12 cellular contexts compared by ENCODE assay signal in genomic region chr12:3186546-3187237, GRCh38.
DNase-seq lines count a peak whose midpoint lies in the region; ATAC-seq and TF ChIP-seq lines count a peak whose summit lies in the region.
"Had no signal": no experiment of that assay in that cellular context is flagged by ENCODE, and none has a peak within 500 bp of the region (broad histone marks: within the 10 kb centered on the region; RNA-seq: fewer than 3 reads in every experiment).

No MANE protein-coding gene starts in this region.

- POLR2A ChIA-PET in activated CD8-positive, alpha-beta T cell treated with anti-CD3 and anti-CD28 coated beads for 36 hours (lab: Charles Lee) = interaction anchor here (0.8 kb wide), 1 partner anchor 13 kb away, joined by 3 read pairs; no protein-coding TSS in a partner anchor
- POLR2A ChIA-PET in activated CD8-positive, alpha-beta T cell treated with anti-CD3 and anti-CD28 coated beads, Interleukin-2, amount 10 ng/mL, durations not matched to agents 7 days and 5 days (lab: Charles Lee) = no interaction called here

- no peak overlapping the region for H3K27ac Mint-ChIP-seq in activated CD8-positive, alpha-beta T cell treated with anti-CD3 and anti-CD28 coated beads for 36 hours
- no peak overlapping the region for H3K27ac Mint-ChIP-seq in activated CD8-positive, alpha-beta T cell treated with anti-CD3 and anti-CD28 coated beads, Interleukin-2, amount 10 ng/mL, durations not matched to agents 7 days and 5 days
- no peak overlapping the region for H3K27ac Mint-ChIP-seq in Calu3 (ENCODE audit: unreplicated experiment)
- H3K27ac Mint-ChIP-seq: nephron progenitor cell had no signal

- H3K36me3 Mint-ChIP-seq in activated CD8-positive, alpha-beta T cell treated with anti-CD3 and anti-CD28 coated beads for 36 hours (ENCODE audit: low read depth) = no peaks in the 10 kb centered on the region
- H3K36me3 Mint-ChIP-seq in activated CD8-positive, alpha-beta T cell treated with anti-CD3 and anti-CD28 coated beads, Interleukin-2, amount 10 ng/mL, durations not matched to agents 7 days and 5 days (ENCODE audit: low read depth) = no peaks in the 10 kb centered on the region
- H3K36me3 Mint-ChIP-seq in Calu3 (ENCODE audit: insufficient read depth, unreplicated experiment) = no peaks in the 10 kb centered on the region

- no TSS peak for BruUV-seq in Calu3 (replicated peaks; lab: Mats Ljungman, UMichigan)

- no peak overlapping the region for H3K4me3 Mint-ChIP-seq in activated CD8-positive, alpha-beta T cell treated with anti-CD3 and anti-CD28 coated beads for 36 hours
- no peak overlapping the region for H3K4me3 Mint-ChIP-seq in activated CD8-positive, alpha-beta T cell treated with anti-CD3 and anti-CD28 coated beads, Interleukin-2, amount 10 ng/mL, durations not matched to agents 7 days and 5 days
- no peak overlapping the region for H3K4me3 Mint-ChIP-seq in Calu3 (ENCODE audit: low read depth, unreplicated experiment)
- H3K4me3 Mint-ChIP-seq: nephron progenitor cell had no signal

- peaks cover 9% of the 10 kb centered on the region for H3K4me1 Mint-ChIP-seq in activated CD8-positive, alpha-beta T cell treated with anti-CD3 and anti-CD28 coated beads for 36 hours (ENCODE audit: low read depth)
- H3K4me1 Mint-ChIP-seq in activated CD8-positive, alpha-beta T cell treated with anti-CD3 and anti-CD28 coated beads, Interleukin-2, amount 10 ng/mL, durations not matched to agents 7 days and 5 days (ENCODE audit: low read depth) = no peaks in the 10 kb centered on the region
- H3K4me1 Mint-ChIP-seq in Calu3 (ENCODE audit: low read depth, unreplicated experiment) = no peaks in the 10 kb centered on the region

- H3K9me3 Mint-ChIP-seq in activated CD8-positive, alpha-beta T cell treated with anti-CD3 and anti-CD28 coated beads for 36 hours = no peaks in the 10 kb centered on the region
- H3K9me3 Mint-ChIP-seq in activated CD8-positive, alpha-beta T cell treated with anti-CD3 and anti-CD28 coated beads, Interleukin-2, amount 10 ng/mL, durations not matched to agents 7 days and 5 days (ENCODE audit: insufficient read depth) = no peaks in the 10 kb centered on the region
- no peaks in the 10 kb centered on the region for H3K9me3 Mint-ChIP-seq in Calu3 (ENCODE audit: low read depth, unreplicated experiment)
- H3K9me3 Mint-ChIP-seq: nephron progenitor cell had no signal

- peaks cover 3% of the 10 kb centered on the region for H3K27me3 Mint-ChIP-seq in activated CD8-positive, alpha-beta T cell treated with anti-CD3 and anti-CD28 coated beads for 36 hours
- peaks cover 6% of the 10 kb centered on the region for H3K27me3 Mint-ChIP-seq in activated CD8-positive, alpha-beta T cell treated with anti-CD3 and anti-CD28 coated beads, Interleukin-2, amount 10 ng/mL, durations not matched to agents 7 days and 5 days (ENCODE audit: low read depth)
- peaks cover 89% of the 10 kb centered on the region for H3K27me3 Mint-ChIP-seq in Calu3 (ENCODE audit: unreplicated experiment)

- DNase-seq in activated CD8-positive, alpha-beta T cell treated with anti-CD3 and anti-CD28 coated beads for 36 hours = peak; percentile 20
- DNase-seq in activated CD8-positive, alpha-beta T cell treated with anti-CD3 and anti-CD28 coated beads, Interleukin-2, amount 10 ng/mL, durations not matched to agents 7 days and 5 days = no peak
- DNase-seq in NCI-H2029 (lab: John Stamatoyannopoulos, UW) (peak; percentile 62), AG08396 (ENCODE audit: low spot score) (no peak), Calu3 (no peak), germinal center (ENCODE audit: low spot score) (no peak)
- no peak for DNase-seq in stimulated activated naive CD8-positive, alpha-beta T cell treated with anti-CD3 and anti-CD28 coated beads, Interleukin-15, Interleukin-2, amounts not matched to agents 100 U/mL and 50 U/mL, for 24 hours
- DNase-seq: activated CD4-positive, alpha-beta T cell treated with anti-CD3 and anti-CD28 coated beads for 48 hours; central memory CD4-positive, alpha-beta T cell; left lung; nephron progenitor cell had no signal

- intact Hi-C loops in activated CD8-positive, alpha-beta T cell treated with anti-CD3 and anti-CD28 coated beads for 36 hours (cut with micrococcal nuclease) = no loop called here
- intact Hi-C loops in Calu3 (cut with micrococcal nuclease; ENCODE audit: unreplicated experiment) = no loop called here

- no peak for TF ChIP-seq CTCF in activated CD8-positive, alpha-beta T cell treated with anti-CD3 and anti-CD28 coated beads for 36 hours (IDR thresholded peaks at IDR 0.05)
- no peak for TF ChIP-seq CTCF in Calu3 (IDR thresholded peaks at IDR 0.05; ENCODE audit: unreplicated experiment)

- CTCF ChIA-PET in activated CD8-positive, alpha-beta T cell treated with anti-CD3 and anti-CD28 coated beads for 36 hours (lab: Charles Lee) = interaction anchor here (1.4 to 1.9 kb wide), 2 partner anchors 22 to 89 kb away, joined by 3 to 6 read pairs; no protein-coding TSS in a partner anchor
- CTCF ChIA-PET in activated CD8-positive, alpha-beta T cell treated with anti-CD3 and anti-CD28 coated beads, Interleukin-2, amount 10 ng/mL, durations not matched to agents 7 days and 5 days (lab: Charles Lee) = interaction anchor here (0.6 kb wide), 1 partner anchor 113 kb away, joined by 3 read pairs; no protein-coding TSS in a partner anchor
- CTCF ChIA-PET in Calu3 (lab: Charles Lee) = interaction anchor here (0.5 kb wide), 1 partner anchor 85 kb away, joined by 3 read pairs; no protein-coding TSS in a partner anchor

- peak; percentile 74 for ATAC-seq in activated CD8-positive, alpha-beta T cell treated with anti-CD3 and anti-CD28 coated beads for 36 hours
- no peak for ATAC-seq in activated CD8-positive, alpha-beta T cell treated with anti-CD3 and anti-CD28 coated beads, Interleukin-2, amount 10 ng/mL, durations not matched to agents 7 days and 5 days
- ATAC-seq in GM21423 (IDR thresholded peaks at IDR 0.05; ENCODE audit: unreplicated experiment) = peak; percentile 53
- ATAC-seq in stimulated activated naive CD8-positive, alpha-beta T cell treated with anti-CD3 and anti-CD28 coated beads, Interleukin-15, Interleukin-2, amounts not matched to agents 100 U/mL and 50 U/mL, for 24 hours = peak; percentile 38
- ATAC-seq: left lung had no signal

Comparison
In these comparisons a context has a peak if more than half of its experiments do, and no peak if none do; other contexts are left out.
1. DNase-seq: peak in activated CD8-positive, alpha-beta T cell treated with anti-CD3 and anti-CD28 coated beads for 36 hours (single experiment) and NCI-H2029 (single experiment); none in activated CD8-positive, alpha-beta T cell treated with anti-CD3 and anti-CD28 coated beads, Interleukin-2, amount 10 ng/mL, durations not matched to agents 7 days and 5 days (single experiment), stimulated activated naive CD8-positive, alpha-beta T cell treated with anti-CD3 and anti-CD28 coated beads, Interleukin-15, Interleukin-2, amounts not matched to agents 100 U/mL and 50 U/mL, for 24 hours (single experiment), AG08396 (single experiment), Calu3 (single experiment) and germinal center (single experiment).